24 cellular contexts compared by ENCODE assay signal in the genomic region with DNA sequence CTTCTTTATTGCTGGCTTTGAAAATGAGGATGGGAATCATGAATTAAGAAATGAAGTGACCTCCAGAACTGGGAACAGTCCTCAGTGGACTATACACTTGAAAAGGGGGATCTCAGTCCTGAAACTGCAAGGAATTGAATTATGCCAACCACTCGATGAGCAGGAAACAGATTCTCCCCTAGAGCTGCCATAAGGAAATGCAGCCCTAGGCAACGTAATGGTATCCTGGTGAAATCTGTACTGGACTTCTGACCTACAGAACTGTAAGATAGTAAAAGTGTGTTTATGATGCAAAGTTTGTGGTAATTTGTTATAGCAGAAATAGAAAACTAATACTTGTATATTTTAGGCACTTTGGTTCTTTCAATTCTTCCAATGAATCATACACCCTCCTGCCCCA.
"Had no signal": no experiment of that assay in that cellular context is flagged by ENCODE, and none has a peak within 500 bp of the region (broad histone marks: within the 10 kb centered on the region; RNA-seq: fewer than 3 reads in every experiment).

No MANE protein-coding gene starts in this region.

- H3K4me3 ChIP-seq: dorsolateral prefrontal cortex, gastrocnemius medialis, lung, prostate gland, right atrium auricular region, sigmoid colon, spleen, thoracic aorta, tibial nerve, upper lobe of right lung, uterus had no signal

- H3K27me3 ChIP-seq: gastrocnemius medialis, right atrium auricular region, sigmoid colon, spleen, tibial nerve, upper lobe of right lung, uterus had no signal

- H3K36me3 ChIP-seq: gastrocnemius medialis, prostate gland, right atrium auricular region, sigmoid colon, spleen, thoracic aorta, tibial nerve, upper lobe of right lung, uterus had no signal

- H2AFZ ChIP-seq: parathyroid adenoma had no signal

- FAIRE-seq: keratinocyte had no signal

- H3K9ac ChIP-seq: parathyroid adenoma had no signal

- H3K9me3 ChIP-seq: gastrocnemius medialis, prostate gland, right atrium auricular region, sigmoid colon, spleen, thoracic aorta, tibial nerve, upper lobe of right lung, uterus had no signal

- H3K4me1 ChIP-seq: gastrocnemius medialis, parathyroid adenoma, prostate gland, right atrium auricular region, sigmoid colon, spleen, tibial nerve, upper lobe of right lung, uterus had no signal

- H3K27ac ChIP-seq: dorsolateral prefrontal cortex, epithelial cell of prostate, gastrocnemius medialis, parathyroid adenoma, prostate gland, right atrium auricular region, sigmoid colon, spleen, thoracic aorta, tibial nerve, upper lobe of right lung, uterus had no signal

- ATAC-seq: esophagus mucosa; gastrocnemius medialis; left lobe of liver; natural killer cell treated with Interleukin-12 subunit alpha and Interleukin-12 subunit beta and Interleukin-15 and Interleukin-18, amount 100 ng/mL, for 72 hours; stimulated activated memory B cell treated with anti-CD40 and anti-IgM and Interleukin-4, amounts not matched to agents 10 μg/mL and 1 μg/mL and 100 μg/mL, for 72 hours; upper lobe of right lung had no signal

- H3K79me2 ChIP-seq: parathyroid adenoma had no signal

- DNase-seq: cortex of kidney; dorsolateral prefrontal cortex; effector CD4-positive, alpha-beta T cell; foreskin fibroblast; gastrocnemius medialis; head of caudate nucleus; naive B cell; sigmoid colon; spleen; stimulated activated CD4-positive, alpha-beta T cell treated with anti-CD3 and anti-CD28 coated beads, Interleukin-4, amount 100 ng/mL, for 4 hours; upper lobe of right lung; uterus had no signal
